In genomic region chr9:98445576-98445975, GRCh38 we compare ENCODE assay signal across 17 cellular contexts.
"Had no signal": no experiment of that assay in that cellular context is flagged by ENCODE, and none has a peak within 500 bp of the region (broad histone marks: within the 10 kb centered on the region; RNA-seq: fewer than 3 reads in every experiment).

No MANE protein-coding gene starts in this region.

- H3K4me3 Mint-ChIP-seq: activated naive CD4-positive, alpha-beta T cell treated with anti-CD3 and anti-CD28 coated beads, Interleukin-2, amount 10 ng/mL, durations not matched to agents 7 days and 5 days; activated T-helper 17 cell treated with anti-CD3 and anti-CD28 coated beads, Interleukin-2, amount 50 U/mL, for 72 hours; natural killer cell; stimulated activated naive B cell treated with anti-CD40 and anti-IgM and Interleukin-4, amounts not matched to agents 10 μg/mL and 1 μg/mL and 100 μg/mL, for 72 hours had no signal

- H3K27ac Mint-ChIP-seq: activated naive CD4-positive, alpha-beta T cell treated with anti-CD3 and anti-CD28 coated beads, Interleukin-2, amount 10 ng/mL, durations not matched to agents 7 days and 5 days; activated T-helper 17 cell treated with anti-CD3 and anti-CD28 coated beads, Interleukin-2, amount 50 U/mL, for 72 hours; natural killer cell; stimulated activated naive B cell treated with anti-CD40 and anti-IgM and Interleukin-4, amounts not matched to agents 10 μg/mL and 1 μg/mL and 100 μg/mL, for 72 hours had no signal

- H3K9me3 Mint-ChIP-seq: activated naive CD4-positive, alpha-beta T cell treated with anti-CD3 and anti-CD28 coated beads, Interleukin-2, amount 10 ng/mL, durations not matched to agents 7 days and 5 days; activated T-helper 17 cell treated with anti-CD3 and anti-CD28 coated beads, Interleukin-2, amount 50 U/mL, for 72 hours; natural killer cell; stimulated activated naive B cell treated with anti-CD40 and anti-IgM and Interleukin-4, amounts not matched to agents 10 μg/mL and 1 μg/mL and 100 μg/mL, for 72 hours had no signal

- H3K36me3 Mint-ChIP-seq: activated naive CD4-positive, alpha-beta T cell treated with anti-CD3 and anti-CD28 coated beads, Interleukin-2, amount 10 ng/mL, durations not matched to agents 7 days and 5 days; natural killer cell; stimulated activated naive B cell treated with anti-CD40 and anti-IgM and Interleukin-4, amounts not matched to agents 10 μg/mL and 1 μg/mL and 100 μg/mL, for 72 hours had no signal

- DNase-seq: activated CD4-positive, alpha-beta T cell treated with anti-CD3 and anti-CD28 coated beads, Interleukin-2, amount 50 U/mL, for 1 hour; activated CD4-positive, CD25-positive, alpha-beta regulatory T cell; activated naive CD4-positive, alpha-beta T cell treated with anti-CD3 and anti-CD28 coated beads, Interleukin-2, amount 10 ng/mL, durations not matched to agents 7 days and 5 days; activated T-cell treated with anti-CD3 and anti-CD28 coated beads for 4 hours; effector CD4-positive, alpha-beta T cell; heart right ventricle; islet precursor cell; left lung; mucosa of descending colon; natural killer cell; nucleus accumbens; right lobe of liver; stimulated activated CD4-positive, alpha-beta T cell treated with anti-CD3 and anti-CD28 coated beads, Interleukin-1b, Interleukin-23, amount 100 ng/mL, for 48 hours; stimulated activated naive B cell treated with anti-CD40 and anti-IgM and Interleukin-4, amounts not matched to agents 10 μg/mL and 1 μg/mL and 100 μg/mL, for 72 hours; substantia nigra; transverse colon had no signal

- H3K4me1 Mint-ChIP-seq: activated naive CD4-positive, alpha-beta T cell treated with anti-CD3 and anti-CD28 coated beads, Interleukin-2, amount 10 ng/mL, durations not matched to agents 7 days and 5 days; activated T-helper 17 cell treated with anti-CD3 and anti-CD28 coated beads, Interleukin-2, amount 50 U/mL, for 72 hours; natural killer cell; stimulated activated naive B cell treated with anti-CD40 and anti-IgM and Interleukin-4, amounts not matched to agents 10 μg/mL and 1 μg/mL and 100 μg/mL, for 72 hours had no signal

- ATAC-seq: activated T-helper 17 cell treated with anti-CD3 and anti-CD28 coated beads, Interleukin-2, amount 50 U/mL, for 72 hours; heart right ventricle; left lung; mucosa of descending colon; natural killer cell; right lobe of liver; stimulated activated naive B cell treated with anti-CD40 and anti-IgM and Interleukin-4, amounts not matched to agents 10 μg/mL and 1 μg/mL and 100 μg/mL, for 72 hours had no signal
